ENCODE assay signal across 9 cellular contexts in genomic region chr1:246608616-246609376, GRCh38. TPM values are rescaled to one million over a fixed set of nuclear protein-coding genes. Genes with fewer than 3 reads are reported as not detected.
DNase-seq lines count a peak whose midpoint lies in the region; ATAC-seq and TF ChIP-seq lines count a peak whose summit lies in the region.
"Had no signal": no experiment of that assay in that cellular context is flagged by ENCODE, and none has a peak within 500 bp of the region (broad histone marks: within the 10 kb centered on the region; RNA-seq: fewer than 3 reads in every experiment).

No MANE protein-coding gene starts in this region.

- peaks cover 46% of the 10 kb centered on the region for H3K4me1 Mint-ChIP-seq in activated CD8-positive, alpha-beta T cell treated with anti-CD3 and anti-CD28 coated beads for 36 hours (ENCODE audit: low read depth)

- no peaks in the 10 kb centered on the region for H3K27me3 ChIP-seq in MG63
- no peaks in the 10 kb centered on the region for H3K27me3 ChIP-seq in parathyroid adenoma (ENCODE audit: control insufficient read depth, insufficient read depth, low read length)

- H3K4me2 ChIP-seq in parathyroid adenoma (ENCODE audit: low read length): no peak overlapping the region

- H3K9ac ChIP-seq in parathyroid adenoma: no peak overlapping the region

- POLR2A ChIA-PET in activated CD8-positive, alpha-beta T cell treated with anti-CD3 and anti-CD28 coated beads for 36 hours (lab: Charles Lee): interaction anchor here (0.6 to 0.7 kb wide), 2 partner anchors 22 to 192 kb away, joined by 3 read pairs; no protein-coding TSS in a partner anchor

- peak overlapping the region; percentile 10 for H3K27ac ChIP-seq in parathyroid adenoma

- peak overlapping the region; percentile 59 for H3K27ac Mint-ChIP-seq in activated CD8-positive, alpha-beta T cell treated with anti-CD3 and anti-CD28 coated beads for 36 hours

- intact Hi-C loops in activated CD8-positive, alpha-beta T cell treated with anti-CD3 and anti-CD28 coated beads for 36 hours (cut with micrococcal nuclease): no loop called here

- H3K9me3 ChIP-seq in MG63: no peaks in the 10 kb centered on the region
- no peaks in the 10 kb centered on the region for H3K9me3 ChIP-seq in parathyroid adenoma (ENCODE audit: control insufficient read depth, low read length)

- peak; percentile 49 for ATAC-seq in GM18867 (IDR thresholded peaks at IDR 0.05; ENCODE audit: unreplicated experiment)
- peak; percentile 85 for ATAC-seq in activated CD8-positive, alpha-beta T cell treated with anti-CD3 and anti-CD28 coated beads for 36 hours

- H3K9me3 Mint-ChIP-seq in activated CD8-positive, alpha-beta T cell treated with anti-CD3 and anti-CD28 coated beads for 36 hours: no peaks in the 10 kb centered on the region
- H3K9me3 Mint-ChIP-seq: neural crest cell had no signal

- H3K4me3 ChIP-seq in MG63 (no peak overlapping the region), foreskin fibroblast (ENCODE audit: low read depth in 1 of 2, low read length in 2 of 2) (no peak overlapping the region), parathyroid adenoma (ENCODE audit: low read depth, low read length) (no peak overlapping the region)

- DNase-seq in AG08396 (ENCODE audit: low spot score) (peak; percentile 84), MG63 (peak; percentile 94), foreskin fibroblast (peak; percentile 95 to 96), NCI-H1930 (lab: John Stamatoyannopoulos, UW) (no peak), NCI-H526 treated with DMSO at 0.1 percent for 48 hours (lab: John Stamatoyannopoulos, UW) (no peak)
- peak; percentile 64 for DNase-seq in activated CD8-positive, alpha-beta T cell treated with anti-CD3 and anti-CD28 coated beads for 36 hours

- H2AFZ ChIP-seq in parathyroid adenoma: no peak overlapping the region

- H3K4me3 Mint-ChIP-seq in activated CD8-positive, alpha-beta T cell treated with anti-CD3 and anti-CD28 coated beads for 36 hours: no peak overlapping the region
- H3K4me3 Mint-ChIP-seq: neural crest cell had no signal

- H3K36me3 Mint-ChIP-seq in activated CD8-positive, alpha-beta T cell treated with anti-CD3 and anti-CD28 coated beads for 36 hours (ENCODE audit: low read depth): peaks cover 16% of the 10 kb centered on the region

- CTCF ChIA-PET in activated CD8-positive, alpha-beta T cell treated with anti-CD3 and anti-CD28 coated beads for 36 hours (lab: Charles Lee): interaction anchor here (0.9 kb wide), 1 partner anchor 9 kb away, joined by 4 read pairs; no protein-coding TSS in a partner anchor

- TF ChIP-seq CTCF in activated CD8-positive, alpha-beta T cell treated with anti-CD3 and anti-CD28 coated beads for 36 hours (IDR thresholded peaks at IDR 0.05): no peak
- TF ChIP-seq CTCF in foreskin fibroblast (IDR thresholded peaks at IDR 0.05; ENCODE audit: low read depth, low read length) (peak; percentile 15), parathyroid adenoma (IDR thresholded peaks at IDR 0.05) (no peak)

- H3K79me2 ChIP-seq in parathyroid adenoma: peaks cover 10% of the 10 kb centered on the region

- H3K27me3 Mint-ChIP-seq in activated CD8-positive, alpha-beta T cell treated with anti-CD3 and anti-CD28 coated beads for 36 hours: no peaks in the 10 kb centered on the region

- no peaks in the 10 kb centered on the region for H3K4me1 ChIP-seq in parathyroid adenoma

- no peaks in the 10 kb centered on the region; the same call in 1 of the 2 replicates for H3K36me3 ChIP-seq in MG63
- no peaks in the 10 kb centered on the region for H3K36me3 ChIP-seq in parathyroid adenoma (ENCODE audit: control insufficient read depth, insufficient read depth, low read length)

RNA-seq across cellular contexts. Expression of gene CNST, which starts 42.5 kb away (rescaled TPM):
- 10.5 and 11.2 TPM in 2 replicates for total RNA-seq in MG63 (2014; rRNA removed; shearing (Covaris generic); ENCODE audit: low replicate concordance)
- 10 to 100 TPM; 23.5 to 25.1 TPM for total RNA-seq in activated CD8-positive, alpha-beta T cell treated with anti-CD3 and anti-CD28 coated beads for 36 hours

RNA-seq across cellular contexts. Expression of gene TFB2M, which starts 42.7 kb away (rescaled TPM):
- total RNA-seq in MG63 (2014; rRNA removed; shearing (Covaris generic); ENCODE audit: low replicate concordance): 10.9 and 13.3 TPM in 2 replicates
- 10 to 100 TPM; 16.0 TPM for total RNA-seq in activated CD8-positive, alpha-beta T cell treated with anti-CD3 and anti-CD28 coated beads for 36 hours

Comparison
In these comparisons a context has a peak if more than half of its experiments do, and no peak if none do; other contexts are left out.
1. DNase-seq: peak in AG08396 (single experiment), MG63 (single experiment), activated CD8-positive, alpha-beta T cell treated with anti-CD3 and anti-CD28 coated beads for 36 hours (single experiment) and foreskin fibroblast (2 of 2); none in NCI-H1930 (0 of 2) and NCI-H526 treated with DMSO at 0.1 percent for 48 hours (single experiment).